In genomic region chr15:43954181-43954621, GRCh38 we compare ENCODE assay signal across 17 cellular contexts.
A peak's percentile ranks its signal among the peaks of the same experiment; 100 is the strongest.
DNase-seq lines count a peak whose midpoint lies in the region; ATAC-seq, FAIRE-seq and TF ChIP-seq lines count a peak whose summit lies in the region.
"Had no signal": no experiment of that assay in that cellular context is flagged by ENCODE, and none has a peak within 500 bp of the region (broad histone marks: within the 10 kb centered on the region; RNA-seq: fewer than 3 reads in every experiment).

No MANE protein-coding gene starts in this region.

- DNase-seq in A549 (ENCODE audit: low read depth in 1 of 2, low spot score in 1 of 2) (no peak), EH (ENCODE audit: low read depth) (peak; percentile 18), foreskin fibroblast (peak; percentile 47 to 56), pancreas (no peak), medulla oblongata (ENCODE audit: extremely low spot score) (no peak)
- DNase-seq in activated T-cell treated with anti-CD3 and anti-CD28 coated beads, Interleukin-2, amount 50 U/mL, for 48 hours: peak; percentile 30 to 39
- DNase-seq: DMS79 treated with DMSO at 0.1 percent for 48 hours, Kasumi-1, kidney glomerular epithelial cell, NCI-H187 treated with DMSO at 0.1 percent for 48 hours, NCI-H524 treated with DMSO at 0.1 percent for 48 hours, PC-3, transverse colon had no signal

- no peaks in the 10 kb centered on the region for H3K27me3 ChIP-seq in pancreas
- H3K27me3 ChIP-seq: transverse colon had no signal

- FAIRE-seq in A549 (lab: Jason Lieb, UNC): no peak
- FAIRE-seq in pancreas (lab: Jason Lieb, UNC): no peak
- FAIRE-seq: endometrium had no signal

- H3K36me3 ChIP-seq in pancreas: no peaks in the 10 kb centered on the region
- H3K36me3 ChIP-seq: transverse colon had no signal

- peaks cover 15% of the 10 kb centered on the region for H3K4me1 ChIP-seq in A549
- H3K4me1 ChIP-seq in pancreas: no peaks in the 10 kb centered on the region
- H3K4me1 ChIP-seq: transverse colon had no signal

- no peak overlapping the region for H3K27ac ChIP-seq in A549
- H3K27ac ChIP-seq in pancreas: no peak overlapping the region
- H3K27ac ChIP-seq: C4-2B, HL-60, transverse colon had no signal

- CTCF ChIA-PET in A549 (lab: Yijun Ruan, JAX): interaction anchor here (1.2 to 1.6 kb wide), 2 partner anchors 24 to 50 kb away, joined by 3 to 8 read pairs; no protein-coding TSS in a partner anchor

- TF ChIP-seq CTCF in A549 (IDR thresholded peaks at IDR 0.05): no peak
- no peak for TF ChIP-seq CTCF in foreskin fibroblast (IDR thresholded peaks at IDR 0.05; ENCODE audit: low read depth, low read length)
- TF ChIP-seq CTCF in pancreas (IDR thresholded peaks at IDR 0.05): no peak

- no peak for TF ChIP-seq RAD21 in A549 (conservative IDR thresholded peaks at IDR 0.05 in 1 of 2, IDR thresholded peaks at IDR 0.05 in 1 of 2)

- peak; percentile 33 to 47; a peak in 2 of 6 replicates for ATAC-seq in A549
- no peak for ATAC-seq in pancreas
- ATAC-seq in HG03135 (IDR thresholded peaks at IDR 0.05; ENCODE audit: unreplicated experiment): no peak
- ATAC-seq: PC-3 had no signal

- TF ChIP-seq EP300 in A549 (IDR thresholded peaks at IDR 0.05): no peak

- intact Hi-C loops in pancreas (cut with DNase I): no loop called here

- H3K4me2 ChIP-seq in A549: no peak overlapping the region

- POLR2A ChIA-PET in A549 (lab: Yijun Ruan, JAX): no interaction called here

- H3K4me3 ChIP-seq in A549: no peak overlapping the region
- H3K4me3 ChIP-seq in foreskin fibroblast (ENCODE audit: low read depth in 1 of 2, low read length in 2 of 2): no peak overlapping the region
- no peak overlapping the region for H3K4me3 ChIP-seq in pancreas
- H3K4me3 ChIP-seq: transverse colon had no signal

- TF ChIP-seq POLR2A in A549 (IDR thresholded peaks at IDR 0.05; ENCODE audit: low read length): no peak

- H3K9me3 ChIP-seq in A549: no peaks in the 10 kb centered on the region
- no peaks in the 10 kb centered on the region for H3K9me3 ChIP-seq in pancreas
- H3K9me3 ChIP-seq: transverse colon had no signal

- 50% methylated on average over 4 of the region's 4 CpGs for WGBS in A549 (ENCODE audit: missing lambda C conversion rate)
- 81 to 85% methylated on average over 4 of the region's 4 CpGs for WGBS in pancreas, 2 donors

TF ChIP-seq in A549, 52 proteins besides CTCF, POLR2A, EP300 and RAD21:
- no peak for TF ChIP-seq FOSL2 (IDR thresholded peaks at IDR 0.05)
- no peak for TF ChIP-seq FOSL2 (CRISPR knock-in tag; IDR thresholded peaks at IDR 0.05)
- TF ChIP-seq KDM1A (IDR thresholded peaks at IDR 0.05; ENCODE audit: low read depth): no peak
- TF ChIP-seq HOXB5 (CRISPR knock-in tag; IDR thresholded peaks at IDR 0.05): no peak
- no peak for TF ChIP-seq HEYL (CRISPR knock-in tag; IDR thresholded peaks at IDR 0.05)
- TF ChIP-seq CBX2 (IDR thresholded peaks at IDR 0.05; ENCODE audit: borderline replicate concordance, low read depth): no peak
- TF ChIP-seq RCOR1 (IDR thresholded peaks at IDR 0.05; ENCODE audit: low read depth, low read length): no peak
- TF ChIP-seq USF2 (IDR thresholded peaks at IDR 0.05): no peak
- TF ChIP-seq PHF8 (IDR thresholded peaks at IDR 0.05; ENCODE audit: borderline replicate concordance, low read depth): no peak
- no peak for TF ChIP-seq BCL3 (IDR thresholded peaks at IDR 0.05)
- no peak for TF ChIP-seq E2F6 (IDR thresholded peaks at IDR 0.05; ENCODE audit: borderline replicate concordance, low read depth)
- no peak for TF ChIP-seq FOXS1 (CRISPR knock-in tag; IDR thresholded peaks at IDR 0.05)
- no peak for TF ChIP-seq MAFK (IDR thresholded peaks at IDR 0.05; ENCODE audit: partially characterized antibody)
- no peak for TF ChIP-seq MAZ (IDR thresholded peaks at IDR 0.05; ENCODE audit: borderline replicate concordance, low read depth, low read length)
- TF ChIP-seq ZC3H11A (IDR thresholded peaks at IDR 0.05): no peak
- TF ChIP-seq ZNF302 (CRISPR knock-in tag; IDR thresholded peaks at IDR 0.05): no peak
- no peak for TF ChIP-seq HOXA7 (CRISPR knock-in tag; IDR thresholded peaks at IDR 0.05)

Comparison
In these comparisons a context has a peak if more than half of its experiments do, and no peak if none do; other contexts are left out.
1. ATAC-seq: peak in A549 (2 of 2); none in pancreas (0 of 4) and HG03135 (single experiment).
2. DNase-seq: peak in EH (single experiment), activated T-cell treated with anti-CD3 and anti-CD28 coated beads, Interleukin-2, amount 50 U/mL, for 48 hours (2 of 2) and foreskin fibroblast (2 of 2); none in A549 (0 of 2), pancreas (0 of 6) and medulla oblongata (single experiment).